9 cellular contexts compared by ENCODE assay signal in the genomic region with DNA sequence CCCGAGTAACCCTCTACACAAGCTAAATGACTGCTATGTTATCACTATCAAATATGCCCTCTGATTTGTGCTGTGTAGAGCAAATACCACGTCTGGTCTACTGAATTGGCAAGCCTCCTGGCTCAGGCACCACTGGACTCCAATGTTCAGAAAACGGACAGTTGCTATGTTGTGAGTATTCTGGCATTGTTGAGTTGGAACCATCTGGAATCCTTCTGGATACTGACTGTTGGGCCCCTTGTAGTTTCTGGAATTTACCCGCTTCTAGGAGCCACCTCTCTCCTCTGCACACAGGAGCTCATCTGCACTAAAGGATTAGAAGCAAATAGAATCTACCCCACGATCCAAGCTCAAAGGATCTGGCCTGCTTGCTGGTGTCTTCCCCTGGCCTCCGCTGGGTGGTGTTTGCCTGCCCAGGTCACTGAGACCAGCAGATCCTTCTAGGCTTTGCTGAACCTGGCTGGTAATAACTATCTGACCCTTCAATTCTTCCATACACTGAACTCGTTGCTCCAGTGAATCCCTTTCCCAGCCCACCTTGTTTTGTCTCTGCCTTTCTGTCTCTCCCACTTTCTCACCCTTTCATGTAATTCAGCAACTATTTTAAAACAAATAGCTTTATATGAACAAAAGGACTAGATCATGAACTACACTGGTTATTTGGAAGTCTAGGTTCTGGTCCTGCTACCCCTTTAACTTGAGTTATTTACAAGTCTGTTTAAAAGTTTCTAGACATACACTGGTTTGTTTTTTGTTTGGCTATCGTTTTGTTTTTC. TPM values are rescaled to one million over a fixed set of nuclear protein-coding genes. Genes with fewer than 3 reads are reported as not detected.
DNase-seq lines count a peak whose midpoint lies in the region; ATAC-seq and TF ChIP-seq lines count a peak whose summit lies in the region.
"Had no signal": no experiment of that assay in that cellular context is flagged by ENCODE, and none has a peak within 500 bp of the region (broad histone marks: within the 10 kb centered on the region; RNA-seq: fewer than 3 reads in every experiment).

No MANE protein-coding gene starts in this region.

- 69 to 85% methylated on average over 8 of the region's 8 CpGs for WGBS in upper lobe of left lung, 2 donors

- TF ChIP-seq CTCF in AG09319 (IDR thresholded peaks at IDR 0.05; ENCODE audit: low read depth, low read length) (peak; percentile 9), choroid plexus epithelial cell (conservative IDR thresholded peaks at IDR 0.05; ENCODE audit: low read depth, low read length) (peak; percentile 65), upper lobe of left lung (IDR thresholded peaks at IDR 0.05) (no peak)
- no peak for TF ChIP-seq CTCF in CD8-positive, alpha-beta T cell (IDR thresholded peaks at IDR 0.05)

- DNase-seq in AG09319 (ENCODE audit: extremely low read depth, low read depth) (no peak), H7 (peak; percentile 84), choroid plexus epithelial cell (ENCODE audit: low read depth) (peak; percentile 54), ecto neural progenitor cell (ENCODE audit: low spot score) (no peak), upper lobe of left lung (no peak)
- DNase-seq in activated T-cell treated with anti-CD3 and anti-CD28 coated beads, Interleukin-2, amount 50 U/mL, for 4 hours = no peak
- DNase-seq in CD8-positive, alpha-beta T cell = no peak
- DNase-seq: stimulated activated CD4-positive, alpha-beta T cell treated with anti-CD3 and anti-CD28 coated beads, Interleukin-2, amount 100 ng/mL, for 48 hours had no signal

- H3K27ac Mint-ChIP-seq in CD8-positive, alpha-beta T cell = no peak overlapping the region

- peaks cover 8% of the 10 kb centered on the region for H3K27me3 ChIP-seq in H7 (ENCODE audit: control insufficient read depth, insufficient read depth, low read length)
- no peaks in the 10 kb centered on the region for H3K27me3 ChIP-seq in muscle layer of colon (ENCODE audit: control insufficient read depth in 1 of 2, insufficient read depth in 2 of 2, low read length in 2 of 2)
- H3K27me3 ChIP-seq in CD8-positive, alpha-beta T cell (ENCODE audit: insufficient read depth, low read length) = peaks cover 5% of the 10 kb centered on the region
- H3K27me3 ChIP-seq in upper lobe of left lung = no peaks in the 10 kb centered on the region

- intact Hi-C loops in CD8-positive, alpha-beta T cell (cut with DNase I, micrococcal nuclease) = no loop called here

- H3K27ac ChIP-seq in muscle layer of colon (ENCODE audit: low read depth, low read length) (peak overlapping the region; percentile 74), upper lobe of left lung (peak overlapping the region in 2 of 4 donors; percentile 31 to 72)
- no peak overlapping the region for H3K27ac ChIP-seq in CD8-positive, alpha-beta T cell (ENCODE audit: low read depth, low read length)

- H3K4me1 ChIP-seq in muscle layer of colon (ENCODE audit: insufficient read depth, low read length) = peaks cover 15% of the 10 kb centered on the region
- peaks cover 15% of the 10 kb centered on the region for H3K4me1 ChIP-seq in CD8-positive, alpha-beta T cell (ENCODE audit: insufficient read depth, low read length)
- H3K4me1 ChIP-seq in upper lobe of left lung = peaks cover 9 to 20% (median 14%) of the 10 kb centered on the region in 4 donors

- H3K36me3 Mint-ChIP-seq in activated T-cell treated with anti-CD3 and anti-CD28 coated beads, Interleukin-2, amount 50 U/mL, for 4 hours (ENCODE audit: insufficient read depth) = peaks cover 1% of the 10 kb centered on the region
- no peaks in the 10 kb centered on the region for H3K36me3 Mint-ChIP-seq in CD8-positive, alpha-beta T cell

- no peak for TF ChIP-seq EP300 in upper lobe of left lung (IDR thresholded peaks at IDR 0.05)

- ATAC-seq in activated T-cell treated with anti-CD3 and anti-CD28 coated beads, Interleukin-2, amount 50 U/mL, for 4 hours = no peak
- no peak for ATAC-seq in CD8-positive, alpha-beta T cell
- ATAC-seq in upper lobe of left lung (ENCODE audit: low FRiP score in 2 of 2) = no peak

- CTCF ChIA-PET in CD8-positive, alpha-beta T cell (lab: Charles Lee) = interaction anchor here (0.6 to 1.5 kb wide), 4 partner anchors 16 to 542 kb away, joined by 3 to 4 read pairs (median 4); no protein-coding TSS in a partner anchor

- H3K27me3 Mint-ChIP-seq in activated T-cell treated with anti-CD3 and anti-CD28 coated beads, Interleukin-2, amount 50 U/mL, for 4 hours (ENCODE audit: low read depth) = peaks cover 43% of the 10 kb centered on the region
- peaks cover 28% of the 10 kb centered on the region for H3K27me3 Mint-ChIP-seq in CD8-positive, alpha-beta T cell (ENCODE audit: low read depth)

- POLR2A ChIA-PET in CD8-positive, alpha-beta T cell (lab: Charles Lee) = interaction anchor here (1.6 to 3.5 kb wide), 2 partner anchors 11 to 16 kb away, joined by 4 to 23 read pairs; no protein-coding TSS in a partner anchor

- no peaks in the 10 kb centered on the region for H3K9me3 Mint-ChIP-seq in activated T-cell treated with anti-CD3 and anti-CD28 coated beads, Interleukin-2, amount 50 U/mL, for 4 hours
- no peaks in the 10 kb centered on the region for H3K9me3 Mint-ChIP-seq in CD8-positive, alpha-beta T cell

- peaks cover 30% of the 10 kb centered on the region for H3K4me1 Mint-ChIP-seq in activated T-cell treated with anti-CD3 and anti-CD28 coated beads, Interleukin-2, amount 50 U/mL, for 4 hours (ENCODE audit: low read depth)
- peaks cover 34% of the 10 kb centered on the region for H3K4me1 Mint-ChIP-seq in CD8-positive, alpha-beta T cell (ENCODE audit: low read depth)

- H3K4me3 ChIP-seq in H7 (ENCODE audit: insufficient read depth, low read depth, low read length) = no peak overlapping the region
- H3K4me3 ChIP-seq in choroid plexus epithelial cell (ENCODE audit: low read depth, low read length) = no peak overlapping the region
- H3K4me3 ChIP-seq in muscle layer of colon (ENCODE audit: low read depth in 1 of 2, low read length in 2 of 2) = no peak overlapping the region
- no peak overlapping the region for H3K4me3 ChIP-seq in CD8-positive, alpha-beta T cell (ENCODE audit: low read depth, low read length)
- H3K4me3 ChIP-seq in upper lobe of left lung = no peak overlapping the region

- no peak overlapping the region for H3K9ac ChIP-seq in muscle layer of colon (ENCODE audit: low read length)

- H3K9me3 ChIP-seq in muscle layer of colon (ENCODE audit: low read length) = no peaks in the 10 kb centered on the region
- no peaks in the 10 kb centered on the region for H3K9me3 ChIP-seq in CD8-positive, alpha-beta T cell (ENCODE audit: low read length)
- H3K9me3 ChIP-seq in upper lobe of left lung = no peaks in the 10 kb centered on the region

- no peak for TF ChIP-seq POLR2A in upper lobe of left lung (IDR thresholded peaks at IDR 0.05)

- no peak overlapping the region for H3K4me3 Mint-ChIP-seq in activated T-cell treated with anti-CD3 and anti-CD28 coated beads, Interleukin-2, amount 50 U/mL, for 4 hours
- no peak overlapping the region for H3K4me3 Mint-ChIP-seq in CD8-positive, alpha-beta T cell

- no peaks in the 10 kb centered on the region for H3K36me3 ChIP-seq in H7 (replicated peaks; ENCODE audit: control insufficient read depth, insufficient read depth, low read length)
- H3K36me3 ChIP-seq in muscle layer of colon (ENCODE audit: insufficient read depth, low read length) = no peaks in the 10 kb centered on the region
- H3K36me3 ChIP-seq in CD8-positive, alpha-beta T cell (ENCODE audit: insufficient read depth, low read length) = no peaks in the 10 kb centered on the region
- H3K36me3 ChIP-seq in upper lobe of left lung = no peaks in the 10 kb centered on the region

RNA-seq across cellular contexts. Expression of gene HAAO, which starts 2.1 kb away (rescaled TPM):
- total RNA-seq in H7 (2014; rRNA removed; shearing (Covaris generic)) = 5.9 and 6.5 TPM in 2 replicates
- total RNA-seq in activated T-cell treated with anti-CD3 and anti-CD28 coated beads, Interleukin-2, amount 50 U/mL, for 4 hours = under 1 TPM in 2 of 3 donors, not detected in 1; 0.24 to 0.30 TPM
- not detected for total RNA-seq in CD8-positive, alpha-beta T cell
- 1 to 10 TPM; 1.8 to 9.4 (median 7.1) TPM for total RNA-seq in upper lobe of left lung

RNA-seq across cellular contexts. Expression of gene OXER1, which starts 30.5 kb away (rescaled TPM):
- total RNA-seq in H7 (2014; rRNA removed; shearing (Covaris generic)) = 0.69 and 2.4 TPM in 2 replicates
- under 1 TPM in 1 of 3 donors, not detected in 2; 0.33 TPM for total RNA-seq in activated T-cell treated with anti-CD3 and anti-CD28 coated beads, Interleukin-2, amount 50 U/mL, for 4 hours
- total RNA-seq in CD8-positive, alpha-beta T cell = under 1 TPM; 0.25 to 0.30 TPM
- total RNA-seq in upper lobe of left lung = 1 to 10 TPM in 4 of 6 donors, under 1 TPM in 2; 0.22 to 3.1 (median 1.3) TPM

Comparison
In these comparisons a context has a peak if more than half of its experiments do, and no peak if none do; other contexts are left out.
1. DNase-seq: peak in H7 (single experiment) and choroid plexus epithelial cell (single experiment); none in AG09319 (single experiment), activated T-cell treated with anti-CD3 and anti-CD28 coated beads, Interleukin-2, amount 50 U/mL, for 4 hours (single experiment), ecto neural progenitor cell (single experiment), CD8-positive, alpha-beta T cell (0 of 7) and upper lobe of left lung (0 of 2).
2. CTCF ChIP-seq: peak in AG09319 (single experiment) and choroid plexus epithelial cell (single experiment); none in CD8-positive, alpha-beta T cell (single experiment) and upper lobe of left lung (0 of 6).